Comparison of ENCODE assay signal across 14 cellular contexts in the genomic region with DNA sequence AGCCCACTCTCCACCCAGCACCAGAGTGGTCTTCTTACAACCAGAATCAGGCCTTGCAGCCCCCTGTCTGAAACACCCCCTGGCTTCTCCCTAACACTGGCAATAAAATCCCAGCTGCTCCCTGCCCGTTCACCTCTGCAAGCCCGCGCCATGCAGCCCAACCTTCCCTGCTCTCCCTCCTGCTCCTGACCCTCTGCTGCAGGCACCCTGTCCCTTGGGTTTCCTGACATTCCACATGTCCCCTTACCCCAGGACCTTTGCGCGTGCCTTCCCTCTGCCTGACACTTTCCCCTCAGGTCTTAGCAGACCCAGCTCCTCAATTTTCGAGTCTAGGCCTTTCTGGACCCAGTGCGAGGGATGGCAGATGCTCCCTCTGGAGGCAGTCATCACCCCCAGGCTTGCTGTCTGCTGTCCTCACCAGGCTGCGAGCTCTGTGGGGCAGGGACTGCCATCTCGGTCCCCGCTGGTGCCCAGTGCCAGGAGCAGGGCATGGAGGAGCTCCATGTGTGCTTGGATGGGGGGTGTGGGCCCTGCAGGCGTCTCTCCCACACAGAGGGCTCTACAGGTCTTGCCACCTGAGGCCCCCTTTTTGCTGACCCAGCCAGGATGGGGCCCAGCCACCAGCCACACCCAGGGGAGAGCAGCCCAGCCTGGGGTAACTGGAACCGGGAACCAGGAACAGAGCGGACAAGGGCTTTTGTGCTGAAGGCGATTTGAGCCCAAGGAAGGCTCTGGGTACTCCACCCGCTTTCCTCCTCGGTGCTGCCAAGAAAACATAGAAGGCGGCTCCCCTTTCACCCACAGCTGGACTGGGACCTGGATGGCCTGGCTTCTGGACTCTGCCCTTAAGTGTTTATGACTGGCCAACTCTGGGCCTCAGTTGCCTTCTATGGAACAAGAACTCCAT. TPM values are rescaled to one million over a fixed set of nuclear protein-coding genes. Genes with fewer than 3 reads are reported as not detected.
"Had no signal": no experiment of that assay in that cellular context is flagged by ENCODE, and none has a peak within 500 bp of the region (broad histone marks: within the 10 kb centered on the region; RNA-seq: fewer than 3 reads in every experiment).

No MANE protein-coding gene starts in this region.

RNA-seq across cellular contexts. Expression of gene KCNJ18, which starts 15.6 kb away (rescaled TPM):
- total RNA-seq: activated B cell treated with CpG ODN at 0.5 μM for 24 hours; activated CD8-positive, alpha-beta T cell treated with anti-CD3 and anti-CD28 coated beads for 36 hours; activated T-cell treated with anti-CD3 and anti-CD28 coated beads, Interleukin-2, amount 50 U/mL, for 4 hours; activated T-helper 17 cell treated with anti-CD3 and anti-CD28 coated beads, Interleukin-2, amount 50 U/mL, for 72 hours; astrocyte; bronchial epithelial cell; chondrocyte; dermis blood vessel endothelial cell; endothelial cell of umbilical vein; fibroblast of lung; fibroblast of villous mesenchyme; gastroesophageal sphincter; T-helper 17 cell had no signal
- polyA plus RNA-seq: adipose tissue, endothelial cell of umbilical vein, fibroblast of lung had no signal
